In the genomic region with DNA sequence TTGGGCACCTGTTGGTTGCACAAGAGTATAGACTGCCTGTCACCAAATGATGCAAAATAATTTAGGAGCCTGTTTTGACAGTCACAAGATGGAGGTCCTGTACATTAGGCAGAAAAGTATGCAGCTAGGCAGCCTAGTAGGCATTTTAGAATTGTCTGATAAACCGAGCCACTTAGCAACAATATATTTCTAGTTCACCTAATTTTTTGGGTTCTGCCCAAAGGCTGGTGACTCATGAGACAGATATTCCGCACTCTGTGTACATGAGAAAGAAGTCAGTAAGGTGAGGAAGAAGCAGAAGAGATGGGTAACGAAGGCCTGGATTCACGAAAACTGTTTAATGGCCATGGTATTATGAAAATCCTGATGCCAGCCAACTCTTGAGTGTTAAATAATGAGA, we compare ENCODE assay signal across 18 cellular contexts. TPM values are rescaled to one million over a fixed set of nuclear protein-coding genes. Genes with fewer than 3 reads are reported as not detected.
DNase-seq lines count a peak whose midpoint lies in the region; ATAC-seq, FAIRE-seq and TF ChIP-seq lines count a peak whose summit lies in the region.
"Had no signal": no experiment of that assay in that cellular context is flagged by ENCODE, and none has a peak within 500 bp of the region (broad histone marks: within the 10 kb centered on the region; RNA-seq: fewer than 3 reads in every experiment).

No MANE protein-coding gene starts in this region.

- H3K9me3 ChIP-seq in MG63 (no peaks in the 10 kb centered on the region), astrocyte (ENCODE audit: insufficient read depth, low read depth, low read length) (no peaks in the 10 kb centered on the region)
- H3K9me3 ChIP-seq: Peyer's patch had no signal

- H3K4me3 ChIP-seq in MG63 (no peak overlapping the region), astrocyte (ENCODE audit: insufficient read depth, low read depth, low read length) (no peak overlapping the region), fibroblast of the aortic adventitia (ENCODE audit: low read depth, low read length) (no peak overlapping the region)
- H3K4me3 ChIP-seq: Peyer's patch had no signal

- DNase-seq in Daoy (ENCODE audit: low read depth): peak; percentile 54
- peak; percentile 9 for DNase-seq in MG63
- DNase-seq in astrocyte (ENCODE audit: low read depth): peak; percentile 57
- peak; percentile 18 for DNase-seq in fibroblast of the aortic adventitia (ENCODE audit: low read depth)
- no peak for DNase-seq in NCI-H524 (lab: John Stamatoyannopoulos, UW)
- no peak for DNase-seq in NCI-H446 (lab: John Stamatoyannopoulos, UW)
- no peak for DNase-seq in occipital lobe (lab: John Stamatoyannopoulos, UW)
- DNase-seq: AML-193, DMS79 treated with DMSO at 0.1 percent for 48 hours, NCI-H1092, NCI-H1694, NCI-H2107, NCI-H748 treated with DMSO at 0.1 percent for 48 hours, Peyer's patch, SIG-M5, SW 1271 had no signal

- H3K79me2 ChIP-seq in astrocyte (ENCODE audit: insufficient read depth, low read length): peaks cover 13% of the 10 kb centered on the region

- TF ChIP-seq CTCF in astrocyte (IDR thresholded peaks at IDR 0.05; ENCODE audit: insufficient read depth, low read depth, low read length) (no peak), fibroblast of the aortic adventitia (IDR thresholded peaks at IDR 0.05; ENCODE audit: insufficient read depth, low read length) (no peak)

- H3K36me3 Mint-ChIP-seq in astrocyte (ENCODE audit: low read depth, unreplicated experiment): no peaks in the 10 kb centered on the region

- no peaks in the 10 kb centered on the region for H3K4me1 ChIP-seq in astrocyte (ENCODE audit: insufficient read depth, low read length)

- H3K4me1 Mint-ChIP-seq in astrocyte (ENCODE audit: low read depth, unreplicated experiment): no peaks in the 10 kb centered on the region

- no peak overlapping the region for H3K9ac ChIP-seq in astrocyte (ENCODE audit: low read length)

- FAIRE-seq in astrocyte (lab: Jason Lieb, UNC): no peak
- FAIRE-seq: H1 had no signal

- H3K27ac Mint-ChIP-seq in astrocyte (ENCODE audit: unreplicated experiment): no peak overlapping the region

- H3K36me3 ChIP-seq in MG63 (peaks cover 9% of the 10 kb centered on the region), astrocyte (ENCODE audit: insufficient read depth, low read length) (no peaks in the 10 kb centered on the region)
- H3K36me3 ChIP-seq: Peyer's patch had no signal

- no peak for ATAC-seq in GM18519 (IDR thresholded peaks at IDR 0.05; ENCODE audit: low FRiP score, unreplicated experiment)

- H3K27me3 ChIP-seq in MG63 (no peaks in the 10 kb centered on the region), astrocyte (ENCODE audit: insufficient read depth, low read length) (no peaks in the 10 kb centered on the region)
- H3K27me3 ChIP-seq: Peyer's patch had no signal

- peaks cover 10% of the 10 kb centered on the region for H4K20me1 ChIP-seq in astrocyte (ENCODE audit: insufficient read depth, low read length)

- no peaks in the 10 kb centered on the region for H3K27me3 Mint-ChIP-seq in astrocyte (ENCODE audit: low read depth, unreplicated experiment)

- no peak overlapping the region for H3K4me3 Mint-ChIP-seq in astrocyte (ENCODE audit: unreplicated experiment)

- no peak overlapping the region for H2AFZ ChIP-seq in astrocyte (ENCODE audit: low read depth, low read length)

- no peak overlapping the region for H3K27ac ChIP-seq in astrocyte (ENCODE audit: low read depth, low read length)
- H3K27ac ChIP-seq: Peyer's patch had no signal

- H3K9me3 Mint-ChIP-seq in astrocyte (ENCODE audit: unreplicated experiment): no peaks in the 10 kb centered on the region

- no peak overlapping the region for H3K4me2 ChIP-seq in astrocyte (ENCODE audit: low read length)

RNA-seq across cellular contexts. Expression of a gene that starts 7.2 kb away (rescaled TPM):
- 11.3 and 27.6 TPM in 2 replicates for total RNA-seq in Daoy (2014; rRNA removed; shearing (Covaris generic))
- 50.9 and 53.7 TPM in 2 replicates for total RNA-seq in MG63 (2014; rRNA removed; shearing (Covaris generic); ENCODE audit: low replicate concordance)
- total RNA-seq in astrocyte (74.3 and 88.3 TPM in 2 replicates), fibroblast of the aortic adventitia (ENCODE audit: low replicate concordance) (67.4 and 72.7 TPM in 2 replicates), occipital lobe (92.0 TPM)

RNA-seq across cellular contexts. Expression of a gene that starts 7.3 kb away (rescaled TPM):
- total RNA-seq in Daoy (2014; rRNA removed; shearing (Covaris generic)): 9.6 and 14.0 TPM in 2 replicates
- total RNA-seq in MG63 (2014; rRNA removed; shearing (Covaris generic); ENCODE audit: low replicate concordance): 22.4 and 35.2 TPM in 2 replicates
- total RNA-seq in astrocyte (14.0 TPM in 2 replicates), fibroblast of the aortic adventitia (ENCODE audit: low replicate concordance) (16.3 and 21.3 TPM in 2 replicates), occipital lobe (56.0 TPM)

RNA-seq across cellular contexts. Expression of a gene that starts 23.6 kb away (rescaled TPM):
- total RNA-seq in Daoy (2014; rRNA removed; shearing (Covaris generic)): not detected in 2 replicates
- total RNA-seq in MG63 (2014; rRNA removed; shearing (Covaris generic); ENCODE audit: low replicate concordance): not detected in 2 replicates
- total RNA-seq in astrocyte: not detected in 2 replicates
- total RNA-seq in fibroblast of the aortic adventitia (ENCODE audit: low replicate concordance): not detected in 2 replicates
- total RNA-seq in occipital lobe: not detected
- total RNA-seq: H1 had no signal

Comparison
In these comparisons a context has a peak if more than half of its experiments do, and no peak if none do; other contexts are left out.
1. DNase-seq: peak in Daoy (single experiment), MG63 (single experiment), astrocyte (single experiment) and fibroblast of the aortic adventitia (single experiment); none in NCI-H524 (0 of 2), NCI-H446 (0 of 2) and occipital lobe (single experiment).